In the genomic region with DNA sequence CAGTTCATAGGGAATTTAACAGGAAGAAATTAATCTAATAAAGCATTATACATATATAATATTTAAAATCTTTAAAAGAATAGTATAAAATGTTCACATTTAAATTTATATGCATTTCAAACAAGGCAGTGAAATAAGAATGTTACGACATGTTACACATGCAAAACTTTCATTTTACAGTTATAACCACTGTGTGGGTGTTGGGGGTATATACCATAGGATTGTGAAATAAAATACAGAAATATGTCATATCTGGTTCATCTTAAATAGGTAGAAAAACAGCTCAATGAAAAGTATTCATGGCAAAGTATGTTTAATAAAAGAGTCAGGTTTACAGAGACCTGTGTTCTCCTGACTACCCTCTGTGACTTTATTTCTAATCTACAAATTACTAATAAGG, we compare ENCODE assay signal across 35 cellular contexts.
"Had no signal": no experiment of that assay in that cellular context is flagged by ENCODE, and none has a peak within 500 bp of the region (broad histone marks: within the 10 kb centered on the region; RNA-seq: fewer than 3 reads in every experiment).

No MANE protein-coding gene starts in this region.

- ATAC-seq: activated CD4-positive, CD25-positive, alpha-beta regulatory T cell treated with anti-CD3 and anti-CD28 coated beads, Interleukin-2, amount 50 U/mL, for 24 hours; left ventricle myocardium superior; pancreas; stimulated activated memory B cell treated with anti-CD40 and anti-IgM and Interleukin-4, amounts not matched to agents 10 μg/mL and 1 μg/mL and 100 μg/mL, for 72 hours; upper lobe of right lung had no signal

- H3K4me1 Mint-ChIP-seq: activated naive CD4-positive, alpha-beta T cell treated with anti-CD3 and anti-CD28 coated beads, Interleukin-2, amount 10 ng/mL, durations not matched to agents 7 days and 5 days had no signal

- H3K4me3 Mint-ChIP-seq: activated CD4-positive, alpha-beta memory T cell treated with anti-CD3 and anti-CD28 coated beads for 36 hours; activated CD4-positive, alpha-beta T cell treated with anti-CD3 and anti-CD28 coated beads, Interleukin-2, amount 10 ng/mL, durations not matched to agents 24 days and 14 days; activated naive CD4-positive, alpha-beta T cell treated with anti-CD3 and anti-CD28 coated beads, Interleukin-2, amount 10 ng/mL, durations not matched to agents 7 days and 5 days; activated naive CD8-positive, alpha-beta T cell treated with anti-CD3 and anti-CD28 coated beads, Interleukin-2, amount 10 ng/mL, durations not matched to agents 7 days and 5 days; activated T-helper 1 cell treated with anti-CD3 and anti-CD28 coated beads, Interleukin-12 subunit alpha, Interleukin-12 subunit beta, Interleukin-2, Interleukin-4 antibody, amounts not matched to agents 30 ng/mL and 10 ng/mL and 1 ng/mL, durations not matched to agents 14 hours and 24 hours and 36 hours; brain; stimulated activated memory B cell treated with anti-CD40 and anti-IgM and Interleukin-4, amounts not matched to agents 10 μg/mL and 1 μg/mL and 100 μg/mL, for 72 hours; T-helper 2 cell treated with Interferon-gamma antibody and Interleukin-4, amounts not matched to agents 5 μg/mL and 100 μg/mL, for 36 hours had no signal

- H3K4me3 ChIP-seq: ascending aorta, cardiac muscle cell, colonic mucosa, esophagus squamous epithelium, pancreas, prostate gland, sigmoid colon, suprapubic skin, tibial artery, upper lobe of right lung had no signal

- H3K36me3 ChIP-seq: ascending aorta, cardiac muscle cell, colonic mucosa, pancreas, prostate gland, sigmoid colon, upper lobe of right lung, WERI-Rb-1 had no signal

- H3K4me1 ChIP-seq: ascending aorta, colonic mucosa, esophagus squamous epithelium, pancreas, prostate gland, suprapubic skin, upper lobe of right lung had no signal

- DNase-seq: activated CD4-positive, alpha-beta memory T cell treated with anti-CD3 and anti-CD28 coated beads for 36 hours; activated CD4-positive, alpha-beta T cell treated with anti-CD3 and anti-CD28 coated beads, Interleukin-2, amount 10 ng/mL, durations not matched to agents 24 days and 14 days; activated CD8-positive, alpha-beta memory T cell treated with anti-CD3 and anti-CD28 coated beads, Interleukin-2, amount 50 U/mL, for 4 hours; activated effector memory CD4-positive, alpha-beta T cell treated with anti-CD3 and anti-CD28 coated beads, Interleukin-2, amount 50 U/mL, for 16 hours; activated naive CD4-positive, alpha-beta T cell treated with anti-CD3 and anti-CD28 coated beads, Interleukin-2, amount 10 ng/mL, durations not matched to agents 7 days and 5 days; activated naive CD8-positive, alpha-beta T cell treated with anti-CD3 and anti-CD28 coated beads, Interleukin-2, amount 10 ng/mL, durations not matched to agents 7 days and 5 days; activated T-cell treated with anti-CD3 and anti-CD28 coated beads, Interleukin-2, amount 50 U/mL, for 1 hour; cerebellar nuclear complex; colonic mucosa; effector CD8-positive, alpha-beta T cell; esophagus squamous epithelium; foreskin melanocyte; islet precursor cell; left ventricle myocardium superior; mammary epithelial cell; pancreas; retina; sigmoid colon; small intestine; stimulated activated CD4-positive, alpha-beta T cell treated with anti-CD3 and anti-CD28 coated beads, Interleukin-1b, Interleukin-23, amount 100 ng/mL, for 48 hours; stimulated activated CD4-positive, alpha-beta T cell treated with anti-CD3 and anti-CD28 coated beads, Interleukin-4, amount 100 ng/mL, for 4 hours; stimulated activated CD8-positive, alpha-beta memory T cell treated with anti-CD3 and anti-CD28 coated beads, Interleukin-4, amount 100 ng/mL, for 48 hours; tibial artery; upper lobe of right lung; WERI-Rb-1 had no signal

- H3K27ac ChIP-seq: ascending aorta, cardiac muscle cell, colonic mucosa, epithelial cell of prostate, esophagus squamous epithelium, pancreas, prostate gland, sigmoid colon, suprapubic skin, tibial artery, upper lobe of right lung, WERI-Rb-1 had no signal

- H3K27me3 Mint-ChIP-seq: activated CD4-positive, alpha-beta memory T cell treated with anti-CD3 and anti-CD28 coated beads for 36 hours; activated CD4-positive, alpha-beta T cell treated with anti-CD3 and anti-CD28 coated beads, Interleukin-2, amount 10 ng/mL, durations not matched to agents 24 days and 14 days; activated naive CD4-positive, alpha-beta T cell treated with anti-CD3 and anti-CD28 coated beads, Interleukin-2, amount 10 ng/mL, durations not matched to agents 7 days and 5 days; activated naive CD8-positive, alpha-beta T cell treated with anti-CD3 and anti-CD28 coated beads, Interleukin-2, amount 10 ng/mL, durations not matched to agents 7 days and 5 days; brain; stimulated activated memory B cell treated with anti-CD40 and anti-IgM and Interleukin-4, amounts not matched to agents 10 μg/mL and 1 μg/mL and 100 μg/mL, for 72 hours had no signal

- H3K27ac Mint-ChIP-seq: activated CD4-positive, alpha-beta memory T cell treated with anti-CD3 and anti-CD28 coated beads for 36 hours; activated CD4-positive, alpha-beta T cell treated with anti-CD3 and anti-CD28 coated beads, Interleukin-2, amount 10 ng/mL, durations not matched to agents 24 days and 14 days; activated naive CD4-positive, alpha-beta T cell treated with anti-CD3 and anti-CD28 coated beads, Interleukin-2, amount 10 ng/mL, durations not matched to agents 7 days and 5 days; activated naive CD8-positive, alpha-beta T cell treated with anti-CD3 and anti-CD28 coated beads, Interleukin-2, amount 10 ng/mL, durations not matched to agents 7 days and 5 days; activated T-helper 1 cell treated with anti-CD3 and anti-CD28 coated beads, Interleukin-12 subunit alpha, Interleukin-12 subunit beta, Interleukin-2, Interleukin-4 antibody, amounts not matched to agents 30 ng/mL and 10 ng/mL and 1 ng/mL, durations not matched to agents 14 hours and 24 hours and 36 hours; brain; T-helper 2 cell treated with Interferon-gamma antibody and Interleukin-4, amounts not matched to agents 5 μg/mL and 100 μg/mL, for 36 hours had no signal

- H3K9me3 ChIP-seq: ascending aorta, colonic mucosa, esophagus squamous epithelium, pancreas, prostate gland, sigmoid colon, suprapubic skin, tibial artery, upper lobe of right lung had no signal

- H3K9me3 Mint-ChIP-seq: activated CD4-positive, alpha-beta memory T cell treated with anti-CD3 and anti-CD28 coated beads for 36 hours; activated CD4-positive, alpha-beta T cell treated with anti-CD3 and anti-CD28 coated beads, Interleukin-2, amount 10 ng/mL, durations not matched to agents 24 days and 14 days; activated naive CD4-positive, alpha-beta T cell treated with anti-CD3 and anti-CD28 coated beads, Interleukin-2, amount 10 ng/mL, durations not matched to agents 7 days and 5 days; activated naive CD8-positive, alpha-beta T cell treated with anti-CD3 and anti-CD28 coated beads, Interleukin-2, amount 10 ng/mL, durations not matched to agents 7 days and 5 days; activated T-helper 1 cell treated with anti-CD3 and anti-CD28 coated beads, Interleukin-12 subunit alpha, Interleukin-12 subunit beta, Interleukin-2, Interleukin-4 antibody, amounts not matched to agents 30 ng/mL and 10 ng/mL and 1 ng/mL, durations not matched to agents 14 hours and 24 hours and 36 hours; brain; T-helper 2 cell treated with Interferon-gamma antibody and Interleukin-4, amounts not matched to agents 5 μg/mL and 100 μg/mL, for 36 hours had no signal

- H3K27me3 ChIP-seq: ascending aorta, cardiac muscle cell, colonic mucosa, esophagus squamous epithelium, pancreas, sigmoid colon, suprapubic skin, tibial artery, upper lobe of right lung had no signal
